In the genomic region with DNA sequence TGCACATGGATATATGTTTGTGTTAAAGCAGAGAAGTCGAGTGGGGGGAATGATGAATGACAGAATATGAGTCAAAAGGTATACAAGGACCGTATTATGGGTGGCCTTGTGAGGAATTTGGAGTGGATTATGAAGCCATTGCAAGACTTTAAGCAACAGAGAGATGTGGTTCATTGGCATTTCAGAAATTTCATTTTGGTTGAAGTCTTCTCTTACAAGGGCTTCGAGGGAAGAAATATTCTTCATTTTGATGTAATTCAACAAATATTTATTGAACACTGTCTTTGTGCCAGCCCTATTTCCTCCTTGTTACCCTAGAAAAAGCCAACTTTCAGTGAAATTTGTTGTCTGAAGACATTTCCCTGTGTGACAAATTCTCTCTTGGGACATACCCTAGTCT, we compare ENCODE assay signal across 18 cellular contexts.
DNase-seq lines count a peak whose midpoint lies in the region; ATAC-seq and TF ChIP-seq lines count a peak whose summit lies in the region.
"Had no signal": no experiment of that assay in that cellular context is flagged by ENCODE, and none has a peak within 500 bp of the region (broad histone marks: within the 10 kb centered on the region; RNA-seq: fewer than 3 reads in every experiment).

No MANE protein-coding gene starts in this region.

- H3K4me3 ChIP-seq in adipocyte (ENCODE audit: low read length) (no peak overlapping the region), testis (no peak overlapping the region)
- H3K4me3 ChIP-seq: BLaER1 treated with 17β-estradiol and CSF1 and Interleukin-3, amounts not matched to agents 10 nM and 100 nM; HAP-1 had no signal

- no peaks in the 10 kb centered on the region for H3K36me3 ChIP-seq in adipocyte (ENCODE audit: control insufficient read depth, insufficient read depth, low read length, severe bottlenecking)
- H3K36me3 ChIP-seq in testis (ENCODE audit: low read depth, missing control alignments), result no peaks in the 10 kb centered on the region
- H3K36me3 ChIP-seq: BLaER1 treated with 17β-estradiol and CSF1 and Interleukin-3, amounts not matched to agents 10 nM and 100 nM; HAP-1 had no signal

- intact Hi-C loops in testis (cut with DNase I; ENCODE audit: low total_unique reads), result no loop called here

- no peak for ATAC-seq in stimulated activated naive CD8-positive, alpha-beta T cell treated with anti-CD3 and anti-CD28 coated beads, Interleukin-15, Interleukin-2, amounts not matched to agents 100 U/mL and 50 U/mL, for 24 hours
- ATAC-seq: CD8-positive, alpha-beta T cell had no signal

- DNase-seq in EL (peak; percentile 39), adipocyte (ENCODE audit: low read depth) (peak; percentile 62), iris pigment epithelial cell (ENCODE audit: low read depth) (peak; percentile 40), NCI-H1694 treated with DMSO at 0.1 percent for 48 hours (lab: John Stamatoyannopoulos, UW) (no peak), kidney glomerular epithelial cell (lab: John Stamatoyannopoulos, UW) (no peak), testis (no peak)
- DNase-seq in stimulated activated naive CD8-positive, alpha-beta T cell treated with anti-CD3 and anti-CD28 coated beads, Interleukin-15, Interleukin-2, amounts not matched to agents 100 U/mL and 50 U/mL, for 24 hours, result no peak
- DNase-seq: CD8-positive, alpha-beta T cell; DMS53; IMR-90; Karpas-422; NCI-H1417 treated with DMSO at 0.1 percent for 48 hours; NCI-H2029; NCI-H345; NCI-H524 treated with DMSO at 0.1 percent for 48 hours had no signal

- TF ChIP-seq POLR2A in testis (IDR thresholded peaks at IDR 0.05), result no peak

- no peak overlapping the region for H3K27ac ChIP-seq in testis
- H3K27ac ChIP-seq: BLaER1 treated with 17β-estradiol and CSF1 and Interleukin-3, amounts not matched to agents 10 nM and 100 nM; HL-60 had no signal

- H3K4me1 ChIP-seq in adipocyte (ENCODE audit: control insufficient read depth, insufficient read depth, low read length) (peaks cover 3% of the 10 kb centered on the region), testis (no peaks in the 10 kb centered on the region)
- H3K4me1 ChIP-seq: BLaER1 treated with 17β-estradiol and CSF1 and Interleukin-3, amounts not matched to agents 10 nM and 100 nM; HAP-1 had no signal

- no peak for TF ChIP-seq CTCF in testis (IDR thresholded peaks at IDR 0.05)

- H3K9me3 ChIP-seq in adipocyte (ENCODE audit: control insufficient read depth, low read length) (no peaks in the 10 kb centered on the region), testis (no peaks in the 10 kb centered on the region)
- H3K9me3 ChIP-seq: BLaER1 treated with 17β-estradiol and CSF1 and Interleukin-3, amounts not matched to agents 10 nM and 100 nM; HAP-1 had no signal

- H3K9ac ChIP-seq in adipocyte (ENCODE audit: low read length), result no peak overlapping the region
- H3K9ac ChIP-seq: BLaER1 treated with 17β-estradiol and CSF1 and Interleukin-3, amounts not matched to agents 10 nM and 100 nM had no signal

- WGBS in testis, 2 donors, result 77 to 82% methylated on average over 3 of the region's 3 CpGs

- no peaks in the 10 kb centered on the region for H3K27me3 ChIP-seq in adipocyte (replicated peaks; ENCODE audit: control insufficient read depth, insufficient read depth, low read length)
- no peaks in the 10 kb centered on the region for H3K27me3 ChIP-seq in testis
- H3K27me3 ChIP-seq: BLaER1 treated with 17β-estradiol and CSF1 and Interleukin-3, amounts not matched to agents 10 nM and 100 nM had no signal

Comparison
In these comparisons a context has a peak if more than half of its experiments do, and no peak if none do; other contexts are left out.
1. DNase-seq: peak in EL (single experiment), adipocyte (single experiment) and iris pigment epithelial cell (single experiment); none in NCI-H1694 treated with DMSO at 0.1 percent for 48 hours (single experiment), kidney glomerular epithelial cell (single experiment), testis (single experiment) and stimulated activated naive CD8-positive, alpha-beta T cell treated with anti-CD3 and anti-CD28 coated beads, Interleukin-15, Interleukin-2, amounts not matched to agents 100 U/mL and 50 U/mL, for 24 hours (single experiment).